ENCODE assay signal across 8 cellular contexts in genomic region chr4:47933798-47934197, GRCh38. TPM values are rescaled to one million over a fixed set of nuclear protein-coding genes. Genes with fewer than 3 reads are reported as not detected.
A peak's percentile ranks its signal among the peaks of the same experiment; 100 is the strongest.
DNase-seq lines count a peak whose midpoint lies in the region; ATAC-seq and TF ChIP-seq lines count a peak whose summit lies in the region.

No MANE protein-coding gene starts in this region.

- H3K9me2 ChIP-seq in OCI-LY1 (ENCODE audit: low read depth, low read length), result no peaks in the 10 kb centered on the region

- no peak overlapping the region for H2AFZ ChIP-seq in OCI-LY1 (ENCODE audit: low read length)

- peak; percentile 41 for ATAC-seq in HG02852 (IDR thresholded peaks at IDR 0.05; ENCODE audit: unreplicated experiment)
- ATAC-seq in mucosa of descending colon, result peak; percentile 66
- no peak for ATAC-seq in HG02642 (IDR thresholded peaks at IDR 0.05; ENCODE audit: poor library complexity, unreplicated experiment)

- intact Hi-C loops in mucosa of descending colon (cut with DNase I, micrococcal nuclease), result loop anchor here in 1 of 2 donors (10.0 kb wide), 1 partner anchor 249 kb away; no protein-coding TSS in a partner anchor

- TF ChIP-seq CTCF in OCI-LY1 (IDR thresholded peaks at IDR 0.05; ENCODE audit: low read length) (peak; percentile 65), mucosa of descending colon (IDR thresholded peaks at IDR 0.05) (peak; percentile 35)

- no peaks in the 10 kb centered on the region for H3K27me3 ChIP-seq in OCI-LY1 (ENCODE audit: insufficient read depth, low read length)

- no peak overlapping the region for H3K4me3 ChIP-seq in OCI-LY1 (ENCODE audit: low read depth, low read length, poor library complexity, severe bottlenecking)
- H3K4me3 ChIP-seq in mucosa of descending colon, result no peak overlapping the region

- no peaks in the 10 kb centered on the region for H4K20me1 ChIP-seq in OCI-LY1 (ENCODE audit: insufficient read depth, low read length)

- no peak overlapping the region for H3K27ac ChIP-seq in OCI-LY1 (ENCODE audit: low read depth, low read length, poor library complexity, severe bottlenecking)

- no peak overlapping the region for H3K9ac ChIP-seq in OCI-LY1 (ENCODE audit: low read length)

- no peaks in the 10 kb centered on the region for H3K79me2 ChIP-seq in OCI-LY1 (ENCODE audit: insufficient read depth, low read length)

- H3F3A ChIP-seq in OCI-LY1 (ENCODE audit: insufficient read depth, low read length), result no peaks in the 10 kb centered on the region

- no peak overlapping the region for H3K4me2 ChIP-seq in OCI-LY1 (ENCODE audit: low read length)

- H3K9me3 ChIP-seq in OCI-LY1 (ENCODE audit: low read length) (no peaks in the 10 kb centered on the region), mucosa of descending colon (no peaks in the 10 kb centered on the region)

- H3K36me3 ChIP-seq in OCI-LY1 (ENCODE audit: insufficient read depth, low read length) (no peaks in the 10 kb centered on the region), mucosa of descending colon (ENCODE audit: low read depth) (no peaks in the 10 kb centered on the region)

- no peaks in the 10 kb centered on the region for H3K4me1 ChIP-seq in OCI-LY1 (ENCODE audit: insufficient read depth, low read length, severe bottlenecking)
- no peaks in the 10 kb centered on the region for H3K4me1 ChIP-seq in mucosa of descending colon (ENCODE audit: low read depth)

- DNase-seq in NCI-H748 (lab: John Stamatoyannopoulos, UW; ENCODE audit: unreplicated experiment), result peak; percentile 15
- DNase-seq in NCI-H748 treated with DMSO at 0.1 percent for 48 hours (lab: John Stamatoyannopoulos, UW), result no peak
- DNase-seq in dermis microvascular lymphatic vessel endothelial cell (ENCODE audit: low read depth in 2 of 2), result peak; percentile 27 to 46
- no peak for DNase-seq in mucosa of descending colon
- DNase-seq in DMS153 treated with DMSO at 0.1 percent for 48 hours (lab: John Stamatoyannopoulos, UW; ENCODE audit: unreplicated experiment), result no peak

RNA-seq across cellular contexts. Expression of gene NFXL1, which starts 19.4 kb away (rescaled TPM):
- total RNA-seq in dermis microvascular lymphatic vessel endothelial cell, result 3.7 and 4.7 TPM in 2 replicates
- total RNA-seq in mucosa of descending colon, result 10 to 100 TPM; 12.0 to 14.1 (median 12.0) TPM

Comparison
In these comparisons a context has a peak if more than half of its experiments do, and no peak if none do; other contexts are left out.
1. DNase-seq: peak in NCI-H748 (single experiment) and dermis microvascular lymphatic vessel endothelial cell (2 of 2); none in NCI-H748 treated with DMSO at 0.1 percent for 48 hours (single experiment), mucosa of descending colon (0 of 3) and DMS153 treated with DMSO at 0.1 percent for 48 hours (single experiment).